ENCODE assay signal across 15 cellular contexts in genomic region chr1:223234164-223234501, GRCh38.
DNase-seq lines count a peak whose midpoint lies in the region; ATAC-seq, FAIRE-seq and TF ChIP-seq lines count a peak whose summit lies in the region.
"Had no signal": no experiment of that assay in that cellular context is flagged by ENCODE, and none has a peak within 500 bp of the region (broad histone marks: within the 10 kb centered on the region; RNA-seq: fewer than 3 reads in every experiment).

No MANE protein-coding gene starts in this region.

- no TSS peak for BruUV-seq in MCF 10A (replicated peaks; lab: Mats Ljungman, UMichigan)

- CTCF ChIA-PET in MCF 10A (lab: Yijun Ruan, JAX): interaction anchor here (0.5 to 1.2 kb wide), 7 partner anchors 7 to 497 kb away, joined by 3 to 5 read pairs (median 3); partner anchors contain the start of gene FAM177B

- no peak for DNase-seq in left ventricle myocardium inferior
- no peak for DNase-seq in left ventricle myocardium superior
- DNase-seq in MCF 10A (ENCODE audit: unreplicated experiment): no peak
- no peak for DNase-seq in keratinocyte (ENCODE audit: low read depth, low spot score)
- no peak for DNase-seq in uterus
- no peak for DNase-seq in stimulated activated effector memory CD8-positive, alpha-beta T cell treated with anti-CD3 and anti-CD28 coated beads, Interleukin-12 subunit alpha, Interleukin-12 subunit beta, amount 100 ng/mL, for 72 hours (ENCODE audit: low spot score in 2 of 2)
- no peak for DNase-seq in NCI-H82 treated with DMSO at 0.1 percent for 48 hours (lab: John Stamatoyannopoulos, UW; ENCODE audit: unreplicated experiment)
- no peak for DNase-seq in D341Med (ENCODE audit: low spot score)
- DNase-seq: NCI-H69; stimulated activated CD4-positive, alpha-beta T cell treated with anti-CD3 and anti-CD28 coated beads, Interleukin-12 subunit alpha, Interleukin-12 subunit beta, amount 100 ng/mL, for 4 hours; stimulated activated naive B cell treated with anti-CD40 and anti-IgM and Interleukin-4, amounts not matched to agents 10 μg/mL and 1 μg/mL and 100 μg/mL, for 72 hours; WERI-Rb-1 had no signal

- no peaks in the 10 kb centered on the region for H3K9me1 ChIP-seq in keratinocyte (ENCODE audit: control insufficient read depth, extremely low read depth, insufficient read depth, low read length)

- peak overlapping the region; percentile 33 for H3K27ac Mint-ChIP-seq in MCF 10A (ENCODE audit: low read depth, unreplicated experiment)
- no peak overlapping the region for H3K27ac Mint-ChIP-seq in stimulated activated effector memory CD8-positive, alpha-beta T cell treated with anti-CD3 and anti-CD28 coated beads, Interleukin-12 subunit alpha, Interleukin-12 subunit beta, amount 100 ng/mL, for 72 hours
- H3K27ac Mint-ChIP-seq: stimulated activated naive B cell treated with anti-CD40 and anti-IgM and Interleukin-4, amounts not matched to agents 10 μg/mL and 1 μg/mL and 100 μg/mL, for 72 hours had no signal

- no peaks in the 10 kb centered on the region for H4K20me1 ChIP-seq in keratinocyte (ENCODE audit: control insufficient read depth, extremely low read depth, insufficient read depth, low read length)

- peaks cover 48% of the 10 kb centered on the region for H3K4me1 Mint-ChIP-seq in MCF 10A (ENCODE audit: insufficient read depth, unreplicated experiment)
- peaks cover 17% of the 10 kb centered on the region for H3K4me1 Mint-ChIP-seq in stimulated activated effector memory CD8-positive, alpha-beta T cell treated with anti-CD3 and anti-CD28 coated beads, Interleukin-12 subunit alpha, Interleukin-12 subunit beta, amount 100 ng/mL, for 72 hours
- H3K4me1 Mint-ChIP-seq: stimulated activated naive B cell treated with anti-CD40 and anti-IgM and Interleukin-4, amounts not matched to agents 10 μg/mL and 1 μg/mL and 100 μg/mL, for 72 hours had no signal

- no peak for ATAC-seq in left ventricle myocardium superior
- ATAC-seq in stimulated activated effector memory CD8-positive, alpha-beta T cell treated with anti-CD3 and anti-CD28 coated beads, Interleukin-12 subunit alpha, Interleukin-12 subunit beta, amount 100 ng/mL, for 72 hours: no peak
- ATAC-seq: left lobe of liver; stimulated activated naive B cell treated with anti-CD40 and anti-IgM and Interleukin-4, amounts not matched to agents 10 μg/mL and 1 μg/mL and 100 μg/mL, for 72 hours had no signal

- peaks cover 32% of the 10 kb centered on the region for H3K9me3 ChIP-seq in left ventricle myocardium inferior (replicated peaks)
- no peaks in the 10 kb centered on the region for H3K9me3 ChIP-seq in keratinocyte (ENCODE audit: control insufficient read depth, low read depth, low read length)
- peaks cover 0 to 3% of the 10 kb centered on the region in 2 donors for H3K9me3 ChIP-seq in uterus
- H3K9me3 ChIP-seq: body of pancreas had no signal

- H3K27me3 ChIP-seq in left ventricle myocardium inferior (ENCODE audit: low read depth) (no peaks in the 10 kb centered on the region), keratinocyte (ENCODE audit: control insufficient read depth, extremely low read depth, insufficient read depth, low read length) (no peaks in the 10 kb centered on the region), uterus (no peaks in the 10 kb centered on the region)
- H3K27me3 ChIP-seq: body of pancreas had no signal

- H3K4me3 ChIP-seq in left ventricle myocardium inferior (no peak overlapping the region), keratinocyte (ENCODE audit: control insufficient read depth in 2 of 3, extremely low read depth in 1 of 3, insufficient read depth in 2 of 3, low read depth in 1 of 3, low read length in 3 of 3) (no peak overlapping the region), uterus (no peak overlapping the region)
- H3K4me3 ChIP-seq: body of pancreas had no signal

- intact Hi-C loops in left ventricle myocardium inferior (cut with micrococcal nuclease) (no loop called here), left ventricle myocardium superior (cut with micrococcal nuclease) (no loop called here), MCF 10A (cut with micrococcal nuclease) (no loop called here), uterus (cut with DNase I; ENCODE audit: low total_unique reads) (no loop called here)

- POLR2A ChIA-PET in MCF 10A (lab: Yijun Ruan, JAX): interaction anchor here (0.7 to 1.6 kb wide), 3 partner anchors 16 to 425 kb away, joined by 3 to 9 read pairs (median 3); no protein-coding TSS in a partner anchor

- dilution Hi-C loops in keratinocyte (cut with MboI; ENCODE audit: extremely low pct_ligation_motif_present, low sequenced_read_pairs): no loop called here

- no peak for TF ChIP-seq CTCF in left ventricle myocardium inferior (IDR thresholded peaks at IDR 0.05; ENCODE audit: borderline replicate concordance)
- no peak for TF ChIP-seq CTCF in MCF 10A (IDR thresholded peaks at IDR 0.05; ENCODE audit: unreplicated experiment)
- TF ChIP-seq CTCF in keratinocyte (optimal IDR thresholded peaks at IDR 0.05 in 1 of 3, IDR thresholded peaks at IDR 0.05 in 1 of 3, conservative IDR thresholded peaks at IDR 0.05 in 1 of 3; ENCODE audit: extremely low read depth in 1 of 3, insufficient read depth in 2 of 3, low read length in 3 of 3): no peak
- no peak for TF ChIP-seq CTCF in uterus (IDR thresholded peaks at IDR 0.05)

- H3K4me1 ChIP-seq in left ventricle myocardium inferior: peaks cover 24% of the 10 kb centered on the region
- peaks cover 39% of the 10 kb centered on the region for H3K4me1 ChIP-seq in keratinocyte (ENCODE audit: control insufficient read depth, extremely low read depth, insufficient read depth, low read length)
- H3K4me1 ChIP-seq in uterus: no peaks in the 10 kb centered on the region
- H3K4me1 ChIP-seq: body of pancreas had no signal

- H3K4me3 Mint-ChIP-seq in MCF 10A (ENCODE audit: unreplicated experiment): no peak overlapping the region
- H3K4me3 Mint-ChIP-seq in stimulated activated effector memory CD8-positive, alpha-beta T cell treated with anti-CD3 and anti-CD28 coated beads, Interleukin-12 subunit alpha, Interleukin-12 subunit beta, amount 100 ng/mL, for 72 hours: no peak overlapping the region
- H3K4me3 Mint-ChIP-seq: stimulated activated naive B cell treated with anti-CD40 and anti-IgM and Interleukin-4, amounts not matched to agents 10 μg/mL and 1 μg/mL and 100 μg/mL, for 72 hours had no signal

- H3K36me3 ChIP-seq in left ventricle myocardium inferior: no peaks in the 10 kb centered on the region
- no peaks in the 10 kb centered on the region for H3K36me3 ChIP-seq in keratinocyte (ENCODE audit: control insufficient read depth in 2 of 2, extremely low read depth in 1 of 2, insufficient read depth in 2 of 2, low read length in 2 of 2)
- no peaks in the 10 kb centered on the region for H3K36me3 ChIP-seq in uterus
- H3K36me3 ChIP-seq: WERI-Rb-1 had no signal

- H3K27me3 Mint-ChIP-seq in MCF 10A (ENCODE audit: insufficient read depth, unreplicated experiment): no peaks in the 10 kb centered on the region

- H3K9ac ChIP-seq in keratinocyte (ENCODE audit: control insufficient read depth, extremely low read depth, insufficient read depth, low read length): peak overlapping the region; percentile 63

- H2AFZ ChIP-seq in keratinocyte (ENCODE audit: control insufficient read depth, low read length): peak overlapping the region; percentile 89

- H3K36me3 Mint-ChIP-seq in MCF 10A (ENCODE audit: insufficient read depth, unreplicated experiment): no peaks in the 10 kb centered on the region
- H3K36me3 Mint-ChIP-seq in stimulated activated effector memory CD8-positive, alpha-beta T cell treated with anti-CD3 and anti-CD28 coated beads, Interleukin-12 subunit alpha, Interleukin-12 subunit beta, amount 100 ng/mL, for 72 hours: no peaks in the 10 kb centered on the region
- H3K36me3 Mint-ChIP-seq: stimulated activated naive B cell treated with anti-CD40 and anti-IgM and Interleukin-4, amounts not matched to agents 10 μg/mL and 1 μg/mL and 100 μg/mL, for 72 hours had no signal

- H3K27ac ChIP-seq in left ventricle myocardium inferior (replicated peaks) (peak overlapping the region; percentile 71), keratinocyte (ENCODE audit: control insufficient read depth, insufficient read depth, low read length) (peak overlapping the region; percentile 89), uterus (peak overlapping the region; percentile 16 to 36)
- H3K27ac ChIP-seq: WERI-Rb-1 had no signal

- peak overlapping the region; percentile 61 for H3K4me2 ChIP-seq in keratinocyte (ENCODE audit: control insufficient read depth, extremely low read depth, insufficient read depth, low read depth, low read length)

- no peaks in the 10 kb centered on the region for H3K79me2 ChIP-seq in keratinocyte (ENCODE audit: control insufficient read depth, insufficient read depth, low read length)

- FAIRE-seq in keratinocyte (lab: Jason Lieb, UNC): no peak
- FAIRE-seq: urothelium cell line had no signal

- TF ChIP-seq POLR2A in uterus (IDR thresholded peaks at IDR 0.05): no peak

- H3K9me3 Mint-ChIP-seq in MCF 10A (ENCODE audit: unreplicated experiment): peaks cover 10% of the 10 kb centered on the region
- H3K9me3 Mint-ChIP-seq in stimulated activated effector memory CD8-positive, alpha-beta T cell treated with anti-CD3 and anti-CD28 coated beads, Interleukin-12 subunit alpha, Interleukin-12 subunit beta, amount 100 ng/mL, for 72 hours: peaks cover 5% of the 10 kb centered on the region

Comparison
In these comparisons a context has a peak if more than half of its experiments do, and no peak if none do; other contexts are left out.
1. H3K27ac ChIP-seq: peak in every context shown above with its lines; median percentile 89 in keratinocyte; 71 in left ventricle myocardium inferior; 26 in uterus.